9 cellular contexts compared by ENCODE assay signal in genomic region chr11:124672531-124673215, GRCh38. TPM values are rescaled to one million over a fixed set of nuclear protein-coding genes. Genes with fewer than 3 reads are reported as not detected.
DNase-seq lines count a peak whose midpoint lies in the region; ATAC-seq and TF ChIP-seq lines count a peak whose summit lies in the region.
"Had no signal": no experiment of that assay in that cellular context is flagged by ENCODE, and none has a peak within 500 bp of the region (broad histone marks: within the 10 kb centered on the region; RNA-seq: fewer than 3 reads in every experiment).

No MANE protein-coding gene starts in this region.

- no peak for TF ChIP-seq EP300 in neural cell (conservative IDR thresholded peaks at IDR 0.05; ENCODE audit: poor library complexity, severe bottlenecking)

- POLR2A ChIA-PET in CD4-positive, alpha-beta T cell (lab: Charles Lee) = interaction anchor here (1.1 to 6.2 kb wide), 10 partner anchors 28 to 167 kb away, joined by 3 to 89 read pairs (median 6); partner anchors contain the start of gene TBRG1

- peak overlapping the region; percentile 77; the same call in 1 of the 2 replicates for H3K9ac ChIP-seq in OCI-LY1 (ENCODE audit: low read length)
- no peak overlapping the region for H3K9ac ChIP-seq in neural cell (ENCODE audit: low read length)

- H3K4me3 Mint-ChIP-seq in CD4-positive, alpha-beta T cell = peak overlapping the region; percentile 91

- H3K79me2 ChIP-seq in OCI-LY1 (ENCODE audit: insufficient read depth, low read length) (no peaks in the 10 kb centered on the region), neural cell (replicated peaks; ENCODE audit: insufficient read depth, low read length) (no peaks in the 10 kb centered on the region)

- H4K20me1 ChIP-seq in OCI-LY1 (ENCODE audit: insufficient read depth, low read length) (no peaks in the 10 kb centered on the region), neural cell (ENCODE audit: insufficient read depth) (no peaks in the 10 kb centered on the region)

- H3K27ac ChIP-seq in CD4-positive, alpha-beta T cell (ENCODE audit: low read depth, low read length) = peak overlapping the region; percentile 71
- H3K27ac ChIP-seq in OCI-LY1 (ENCODE audit: low read depth, low read length, poor library complexity, severe bottlenecking) (no peak overlapping the region), ectodermal cell (ENCODE audit: insufficient read depth, low read depth, low read length, poor library complexity, severe bottlenecking) (no peak overlapping the region), neural cell (ENCODE audit: low read length) (no peak overlapping the region)
- H3K27ac ChIP-seq: epithelial cell of prostate had no signal

- H3K36me3 ChIP-seq in OCI-LY1 (ENCODE audit: insufficient read depth, low read length) (no peaks in the 10 kb centered on the region), ectodermal cell (ENCODE audit: control insufficient read depth, insufficient read depth, low read length) (no peaks in the 10 kb centered on the region), neural cell (ENCODE audit: insufficient read depth, low read length) (no peaks in the 10 kb centered on the region)

- no peaks in the 10 kb centered on the region for H3K27me3 Mint-ChIP-seq in CD4-positive, alpha-beta T cell

- no peak overlapping the region for H3K27ac Mint-ChIP-seq in CD4-positive, alpha-beta T cell

- no peak for DNase-seq in CD4-positive, alpha-beta T cell
- DNase-seq in sciatic nerve (ENCODE audit: low spot score) (no peak), omental fat pad (ENCODE audit: low spot score) (no peak), SKM-1 (lab: John Stamatoyannopoulos, UW; ENCODE audit: unreplicated experiment) (no peak), NCI-H1694 treated with DMSO at 0.1 percent for 48 hours (lab: John Stamatoyannopoulos, UW) (no peak)

- no peak for TF ChIP-seq RAD21 in neural cell (conservative IDR thresholded peaks at IDR 0.05)

- H3K27me3 ChIP-seq in CD4-positive, alpha-beta T cell (ENCODE audit: control insufficient read depth, insufficient read depth, low read length) = no peaks in the 10 kb centered on the region
- no peaks in the 10 kb centered on the region for H3K27me3 ChIP-seq in OCI-LY1 (ENCODE audit: insufficient read depth, low read length)
- H3K27me3 ChIP-seq in ectodermal cell (ENCODE audit: control insufficient read depth, insufficient read depth, low read length, poor library complexity, severe bottlenecking) = peaks cover 18% of the 10 kb centered on the region
- H3K27me3 ChIP-seq in neural cell (ENCODE audit: insufficient read depth, low read depth, low read length) = peaks cover 21% of the 10 kb centered on the region

- CTCF ChIA-PET in CD4-positive, alpha-beta T cell (lab: Charles Lee) = interaction anchor here (1.3 to 5.9 kb wide), 6 partner anchors 45 to 204 kb away, joined by 4 to 48 read pairs (median 6); partner anchors contain the start of gene ESAM

- peaks cover 42% of the 10 kb centered on the region for H3K4me1 Mint-ChIP-seq in CD4-positive, alpha-beta T cell (ENCODE audit: low read depth)

- intact Hi-C loops in CD4-positive, alpha-beta T cell (cut with DNase I, micrococcal nuclease) = loop anchor here (2.0 to 10.0 kb wide), 5 partner anchors 66 to 1212 kb away; partner anchors contain the start of genes CCDC15 (in 1 of the 2), HYLS1 (in 1 of the 2), NRGN (in 1 of the 2) and TMEM218 (in 1 of the 2)
- intact Hi-C loops in sciatic nerve (cut with DNase I) = loop anchor here (10.0 kb wide), 2 partner anchors 72 to 192 kb away; partner anchors contain the start of gene ROBO3

- 70 to 73% methylated on average over 7 of the region's 7 CpGs for WGBS in ectodermal cell, 2 experiments

- H3K36me3 Mint-ChIP-seq in CD4-positive, alpha-beta T cell (ENCODE audit: low read depth) = peaks cover 10% of the 10 kb centered on the region

- no peak overlapping the region for H2AFZ ChIP-seq in OCI-LY1 (ENCODE audit: low read length)
- no peak overlapping the region for H2AFZ ChIP-seq in neural cell (ENCODE audit: low read depth, low read length)

- no peak for ATAC-seq in CD4-positive, alpha-beta T cell (ENCODE audit: poor library complexity)
- no peak for ATAC-seq in sciatic nerve
- ATAC-seq in omental fat pad (ENCODE audit: low FRiP score) = no peak

- H3K9me3 Mint-ChIP-seq in CD4-positive, alpha-beta T cell = no peaks in the 10 kb centered on the region

- H3K4me1 ChIP-seq in OCI-LY1 (ENCODE audit: insufficient read depth, low read length, severe bottlenecking) = peaks cover 13% of the 10 kb centered on the region
- peaks cover 5% of the 10 kb centered on the region for H3K4me1 ChIP-seq in ectodermal cell (ENCODE audit: control insufficient read depth, insufficient read depth, low read length)

- no peaks in the 10 kb centered on the region for H3K9me2 ChIP-seq in OCI-LY1 (ENCODE audit: low read depth, low read length)
- no peaks in the 10 kb centered on the region for H3K9me2 ChIP-seq in neural cell (ENCODE audit: insufficient read depth, low read length)

- H3F3A ChIP-seq in OCI-LY1 (ENCODE audit: insufficient read depth, low read length) = no peaks in the 10 kb centered on the region
- no peaks in the 10 kb centered on the region for H3F3A ChIP-seq in neural cell (ENCODE audit: insufficient read depth, low read length, poor library complexity, severe bottlenecking)

- peak overlapping the region; percentile 88 for H3K4me2 ChIP-seq in OCI-LY1 (ENCODE audit: low read length)
- peak overlapping the region; percentile 38 for H3K4me2 ChIP-seq in neural cell (ENCODE audit: low read length)

- no peaks in the 10 kb centered on the region for H3K9me3 ChIP-seq in CD4-positive, alpha-beta T cell (ENCODE audit: control insufficient read depth, low read length)
- H3K9me3 ChIP-seq in OCI-LY1 (ENCODE audit: low read length) = no peaks in the 10 kb centered on the region
- no peaks in the 10 kb centered on the region for H3K9me3 ChIP-seq in ectodermal cell (ENCODE audit: control insufficient read depth, low read length)
- no peaks in the 10 kb centered on the region for H3K9me3 ChIP-seq in neural cell (ENCODE audit: low read length)

- no peak for TF ChIP-seq CTCF in CD4-positive, alpha-beta T cell (IDR thresholded peaks at IDR 0.05)
- TF ChIP-seq CTCF in OCI-LY1 (IDR thresholded peaks at IDR 0.05; ENCODE audit: low read length) = no peak
- no peak for TF ChIP-seq CTCF in neural cell (IDR thresholded peaks at IDR 0.05; ENCODE audit: poor library complexity, severe bottlenecking)
- no peak for TF ChIP-seq CTCF in omental fat pad (IDR thresholded peaks at IDR 0.05)

- H3K4me3 ChIP-seq in OCI-LY1 (ENCODE audit: low read depth, low read length, poor library complexity, severe bottlenecking) = peak overlapping the region; percentile 78
- H3K4me3 ChIP-seq in ectodermal cell (ENCODE audit: insufficient read depth, low read depth, low read length) = peak overlapping the region; percentile 72
- peak overlapping the region; percentile 69 for H3K4me3 ChIP-seq in neural cell (ENCODE audit: low read length)

TF ChIP-seq in neural cell, 6 proteins besides CTCF, POLR2A, EP300 and RAD21 (continues in another document):
- TF ChIP-seq EZH2 (IDR thresholded peaks at IDR 0.05; ENCODE audit: borderline replicate concordance, insufficient read depth, low read length, poor library complexity, severe bottlenecking) (no peak), MXI1 (conservative IDR thresholded peaks at IDR 0.05; ENCODE audit: poor library complexity, severe bottlenecking) (no peak), SMC3 (conservative IDR thresholded peaks at IDR 0.05; ENCODE audit: poor library complexity) (no peak), TAF1 (IDR thresholded peaks at IDR 0.05; ENCODE audit: low read depth) (no peak)

RNA-seq across cellular contexts. Expression of gene SIAE, which starts 0.9 kb away (rescaled TPM):
- total RNA-seq in CD4-positive, alpha-beta T cell = 1 to 10 TPM; 4.5 to 5.6 TPM
- 5.6 TPM for polyA plus RNA-seq in ectodermal cell (2013, experiment 1 of 4)
- 7.9 TPM for polyA plus RNA-seq in ectodermal cell (2013, experiment 2 of 4)
- 5.5 TPM for polyA plus RNA-seq in ectodermal cell (2013, experiment 3 of 4)
- polyA plus RNA-seq in ectodermal cell (2013, experiment 4 of 4) = 7.5 TPM
- polyA plus RNA-seq in neural cell = 4.0 and 4.3 TPM in 2 replicates
- 4.9 and 5.3 TPM in 2 replicates for polyA minus RNA-seq in neural cell
- total RNA-seq in sciatic nerve (12.3 TPM), omental fat pad (10 to 100 TPM; 14.7 to 24.9 (median 20.0) TPM)

RNA-seq across cellular contexts. Expression of gene SPA17, which starts 1.0 kb away (rescaled TPM):
- total RNA-seq in CD4-positive, alpha-beta T cell = under 1 TPM in 1 of 2 experiments, not detected in 1; 0.16 TPM
- 44.5 TPM for polyA plus RNA-seq in ectodermal cell (2013, experiment 1 of 4)
- 47.9 TPM for polyA plus RNA-seq in ectodermal cell (2013, experiment 2 of 4)
- polyA plus RNA-seq in ectodermal cell (2013, experiment 3 of 4) = 45.3 TPM
- polyA plus RNA-seq in ectodermal cell (2013, experiment 4 of 4) = 51.4 TPM
- 19.1 and 21.3 TPM in 2 replicates for polyA plus RNA-seq in neural cell
- polyA minus RNA-seq in neural cell = 3.4 and 6.9 TPM in 2 replicates
- 2.5 TPM for total RNA-seq in sciatic nerve
- 1 to 10 TPM; 2.8 to 4.8 (median 4.3) TPM for total RNA-seq in omental fat pad

RNA-seq across cellular contexts. Expression of gene TBRG1, which starts 50.0 kb away (rescaled TPM):
- 10 to 100 TPM; 62.4 to 65.9 TPM for total RNA-seq in CD4-positive, alpha-beta T cell
- polyA plus RNA-seq in ectodermal cell (2013, experiment 1 of 4) = 25.8 TPM
- 24.4 TPM for polyA plus RNA-seq in ectodermal cell (2013, experiment 2 of 4)
- polyA plus RNA-seq in ectodermal cell (2013, experiment 3 of 4) = 20.7 TPM
- 23.2 TPM for polyA plus RNA-seq in ectodermal cell (2013, experiment 4 of 4)
- 83.2 and 89.2 TPM in 2 replicates for polyA plus RNA-seq in neural cell
- polyA minus RNA-seq in neural cell = 61.4 and 70.6 TPM in 2 replicates
- total RNA-seq in sciatic nerve = 38.8 TPM
- total RNA-seq in omental fat pad = 10 to 100 TPM; 28.6 to 40.7 (median 32.3) TPM
